ENCODE assay signal across 10 cellular contexts in genomic region chr2:10344105-10345066, GRCh38. TPM values are rescaled to one million over a fixed set of nuclear protein-coding genes. Genes with fewer than 3 reads are reported as not detected.
A peak's percentile ranks its signal among the peaks of the same experiment; 100 is the strongest.
DNase-seq lines count a peak whose midpoint lies in the region; ATAC-seq and TF ChIP-seq lines count a peak whose summit lies in the region.
"Had no signal": no experiment of that assay in that cellular context is flagged by ENCODE, and none has a peak within 500 bp of the region (broad histone marks: within the 10 kb centered on the region; RNA-seq: fewer than 3 reads in every experiment).

No MANE protein-coding gene starts in this region.

- intact Hi-C loops in adrenal gland (cut with DNase I), result no loop called here
- intact Hi-C loops in left ventricle myocardium inferior (cut with micrococcal nuclease), result no loop called here

- no peak for TF ChIP-seq CTCF in adrenal gland (IDR thresholded peaks at IDR 0.05)
- TF ChIP-seq CTCF in GM13977 (IDR thresholded peaks at IDR 0.05; ENCODE audit: extremely low read depth, insufficient read depth, missing control alignments), result no peak
- TF ChIP-seq CTCF in left ventricle myocardium inferior (IDR thresholded peaks at IDR 0.05; ENCODE audit: borderline replicate concordance), result no peak

- DNase-seq in NCI-H1436 (lab: John Stamatoyannopoulos, UW) (peak; percentile 47), NCI-H1436 treated with DMSO at 0.1 percent for 48 hours (lab: John Stamatoyannopoulos, UW) (no peak), NCI-H2171 (lab: John Stamatoyannopoulos, UW) (peak; percentile 93), adrenal gland (peak in 2 of 7 donors; percentile 24 to 63), neuronal stem cell (ENCODE audit: low spot score) (no peak), GM13977 (ENCODE audit: low spot score) (no peak), left ventricle myocardium inferior (no peak)
- DNase-seq: activated CD4-positive, CD25-positive, alpha-beta regulatory T cell treated with anti-CD3 and anti-CD28 coated beads, Interleukin-2, amount 50 U/mL, for 72 hours; mammary epithelial cell had no signal

- H3K4me1 ChIP-seq in adrenal gland (replicated peaks in 1 of 2) (peaks cover 18 to 27% of the 10 kb centered on the region in 2 donors), neuronal stem cell (ENCODE audit: control insufficient read depth in 2 of 2, insufficient read depth in 1 of 2, low read depth in 1 of 2, low read length in 2 of 2) (peaks cover 10 to 13% of the 10 kb centered on the region in 2 donors), left ventricle myocardium inferior (peaks cover 65% of the 10 kb centered on the region)

- H2AK5ac ChIP-seq in neuronal stem cell (ENCODE audit: low read depth, low read length), result no peak overlapping the region

- 54 to 64% (median 62%) methylated on average over 18 to 19 of the region's 19 CpGs for WGBS in adrenal gland, 4 donors
- no CpG with 5 or more reads among the region's 19 CpGs for WGBS in neuronal stem cell (ENCODE audit: extremely low coverage in 2 of 2, insufficient read length in 2 of 2, insufficient replicate concordance in 1 of 2), 2 donors

- H3K9me3 ChIP-seq in adrenal gland (replicated peaks in 1 of 3) (no peaks in the 10 kb centered on the region), neuronal stem cell (replicated peaks in 1 of 2; ENCODE audit: control insufficient read depth in 2 of 2, insufficient read depth in 1 of 2, low read depth in 1 of 2, low read length in 2 of 2) (no peaks in the 10 kb centered on the region), left ventricle myocardium inferior (replicated peaks) (no peaks in the 10 kb centered on the region)

- no peak overlapping the region for H3K14ac ChIP-seq in neuronal stem cell (ENCODE audit: low read length)

- H2BK5ac ChIP-seq in neuronal stem cell (ENCODE audit: low read length), result no peak overlapping the region

- no peak overlapping the region for H3K4me2 ChIP-seq in neuronal stem cell (ENCODE audit: insufficient read depth, low read length, poor library complexity, severe bottlenecking)

- H4K8ac ChIP-seq in neuronal stem cell (ENCODE audit: low read depth, low read length), result no peak overlapping the region

- H4K91ac ChIP-seq in neuronal stem cell (ENCODE audit: low read depth, low read length, poor library complexity), result no peak overlapping the region

- no peak overlapping the region for H2BK12ac ChIP-seq in neuronal stem cell (ENCODE audit: low read length)

- peak overlapping the region in 3 of 5 donors; percentile 21 to 49 (median 33) for H3K27ac ChIP-seq in adrenal gland
- no peak overlapping the region for H3K27ac ChIP-seq in neuronal stem cell (replicated peaks; ENCODE audit: low read length)
- H3K27ac ChIP-seq in left ventricle myocardium inferior (replicated peaks), result no peak overlapping the region

- no peaks in the 10 kb centered on the region for H3K36me3 ChIP-seq in adrenal gland (replicated peaks in 1 of 2)
- no peaks in the 10 kb centered on the region for H3K36me3 ChIP-seq in neuronal stem cell (replicated peaks in 1 of 2; ENCODE audit: control insufficient read depth in 2 of 2, insufficient read depth in 2 of 2, low read length in 2 of 2)
- no peaks in the 10 kb centered on the region for H3K36me3 ChIP-seq in left ventricle myocardium inferior

- H3K18ac ChIP-seq in neuronal stem cell (ENCODE audit: low read length), result peak overlapping the region; percentile 55

- H3K79me1 ChIP-seq in neuronal stem cell (ENCODE audit: low read depth, low read length), result no peaks in the 10 kb centered on the region

- no peak for ATAC-seq in GM21390 (IDR thresholded peaks at IDR 0.05; ENCODE audit: unreplicated experiment)

- no peak overlapping the region for H2AFZ ChIP-seq in neuronal stem cell (ENCODE audit: low read length)

- no peaks in the 10 kb centered on the region for H3K27me3 ChIP-seq in adrenal gland
- no peaks in the 10 kb centered on the region for H3K27me3 ChIP-seq in neuronal stem cell (ENCODE audit: control insufficient read depth in 3 of 3, insufficient read depth in 3 of 3, low read depth in 1 of 3, low read length in 3 of 3)
- no peaks in the 10 kb centered on the region for H3K27me3 ChIP-seq in left ventricle myocardium inferior (ENCODE audit: low read depth)

- no peak overlapping the region for H2BK120ac ChIP-seq in neuronal stem cell (ENCODE audit: low read depth, low read length)

- no peak overlapping the region for H3K4ac ChIP-seq in neuronal stem cell (ENCODE audit: low read length)

- no peak overlapping the region for H3K9ac ChIP-seq in neuronal stem cell (ENCODE audit: low read depth, low read length, poor library complexity)

- no peak for TF ChIP-seq POLR2A in adrenal gland (IDR thresholded peaks at IDR 0.05)

- no peak overlapping the region for H3K23ac ChIP-seq in neuronal stem cell (ENCODE audit: low read depth, low read length, poor library complexity)

- no peak overlapping the region for H2BK15ac ChIP-seq in neuronal stem cell (ENCODE audit: low read length)

- no peak overlapping the region for H3K4me3 ChIP-seq in adrenal gland
- no peak overlapping the region for H3K4me3 ChIP-seq in neuronal stem cell (ENCODE audit: low read length in 2 of 2)
- no peak overlapping the region for H3K4me3 ChIP-seq in left ventricle myocardium inferior

- in situ Hi-C loops in GM13977 (cut with MboI; ENCODE audit: low pct_unique_long_range_greater_than_20kb, low sequenced_read_pairs, unreplicated experiment), result no loop called here

RNA-seq across cellular contexts. Expression of gene HPCAL1, which starts 41.7 kb away (rescaled TPM):
- total RNA-seq in adrenal gland (100 to 1,000 TPM in 1 of 8 donors, 10 to 100 TPM in 7; 49.9 to 118 (median 78.3) TPM), left ventricle myocardium inferior (29.4 TPM)
- 10 to 100 TPM; 43.0 to 58.2 (median 45.9) TPM for polyA plus RNA-seq in adrenal gland
- 10.7 TPM for polyA plus RNA-seq in neuronal stem cell (2013, experiment 1 of 2)
- 9.6 TPM for polyA plus RNA-seq in neuronal stem cell (2013, experiment 2 of 2)

Comparison
In these comparisons a context has a peak if more than half of its experiments do, and no peak if none do; other contexts are left out.
1. DNase-seq: peak in NCI-H1436 (single experiment) and NCI-H2171 (single experiment); none in NCI-H1436 treated with DMSO at 0.1 percent for 48 hours (single experiment), neuronal stem cell (single experiment), GM13977 (single experiment) and left ventricle myocardium inferior (single experiment).
2. H3K27ac ChIP-seq: peak in adrenal gland (3 of 5); none in neuronal stem cell (single experiment) and left ventricle myocardium inferior (single experiment).